In genomic region chr14:71753126-71753830, GRCh38 we compare ENCODE assay signal across 8 cellular contexts.
DNase-seq lines count a peak whose midpoint lies in the region; ATAC-seq and TF ChIP-seq lines count a peak whose summit lies in the region.

No MANE protein-coding gene starts in this region.

- peak overlapping the region; percentile 75 for H2AFZ ChIP-seq in osteoblast (ENCODE audit: low read length)

- no peaks in the 10 kb centered on the region for H3K79me2 ChIP-seq in osteoblast (ENCODE audit: insufficient read depth, low read length)

- no peaks in the 10 kb centered on the region for H4K20me1 ChIP-seq in osteoblast (ENCODE audit: insufficient read depth, low read length)

- H3K27me3 ChIP-seq in gastroesophageal sphincter (no peaks in the 10 kb centered on the region), osteoblast (ENCODE audit: insufficient read depth, low read length) (no peaks in the 10 kb centered on the region), suprapubic skin (no peaks in the 10 kb centered on the region)

- H3K36me3 ChIP-seq in gastroesophageal sphincter (no peaks in the 10 kb centered on the region), osteoblast (ENCODE audit: insufficient read depth, low read length) (no peaks in the 10 kb centered on the region), suprapubic skin (no peaks in the 10 kb centered on the region)

- H3K4me1 ChIP-seq in gastroesophageal sphincter (peaks cover 0 to 14% (median 0%) of the 10 kb centered on the region in 3 donors), osteoblast (ENCODE audit: insufficient read depth, low read length) (peaks cover 10% of the 10 kb centered on the region), suprapubic skin (peaks cover 9% of the 10 kb centered on the region)

- ATAC-seq in gastroesophageal sphincter (peak; percentile 70), HG02852 (IDR thresholded peaks at IDR 0.05; ENCODE audit: unreplicated experiment) (no peak)

- no peak for TF ChIP-seq POLR2A in gastroesophageal sphincter (IDR thresholded peaks at IDR 0.05)
- TF ChIP-seq POLR2A in suprapubic skin (IDR thresholded peaks at IDR 0.05), result no peak

- H3K4me2 ChIP-seq in osteoblast (ENCODE audit: insufficient read depth, low read length), result peak overlapping the region; percentile 80

- H3K4me3 ChIP-seq in gastroesophageal sphincter, result peak overlapping the region in 1 of 2 donors; percentile 16
- peak overlapping the region; percentile 45 for H3K4me3 ChIP-seq in osteoblast (ENCODE audit: insufficient read depth, low read length)
- no peak overlapping the region for H3K4me3 ChIP-seq in suprapubic skin

- peak; percentile 94 for DNase-seq in ELR (ENCODE audit: low read depth)
- DNase-seq in MV-4-11 (lab: John Stamatoyannopoulos, UW), result peak; percentile 38
- DNase-seq in SHP77 treated with DMSO at 0.1 percent for 48 hours (lab: John Stamatoyannopoulos, UW), result peak; percentile 71
- DNase-seq in activated gamma-delta T cell treated with anti-CD3 and anti-CD28 coated beads, Interleukin-2, amount 50 U/mL, for 16 hours (ENCODE audit: low read depth), result peak; percentile 53
- peak; percentile 93 for DNase-seq in osteoblast (ENCODE audit: insufficient read length, low spot score, missing footprints)
- peak; percentile 90 to 93 for DNase-seq in suprapubic skin (ENCODE audit: low spot score in 2 of 2)

- WGBS in gastroesophageal sphincter (ENCODE audit: low coverage in 1 of 2), 2 donors, result 0 to 7% methylated on average over 2 to 6 of the region's 21 CpGs
- 45% methylated on average over 13 of the region's 21 CpGs for WGBS in suprapubic skin

- peak; percentile 86 to 92 (median 90) for TF ChIP-seq CTCF in gastroesophageal sphincter (IDR thresholded peaks at IDR 0.05)
- TF ChIP-seq CTCF in osteoblast (IDR thresholded peaks at IDR 0.05; ENCODE audit: extremely low read depth, low read depth, low read length), result peak; percentile 95
- peak; percentile 84 to 87 for TF ChIP-seq CTCF in suprapubic skin (IDR thresholded peaks at IDR 0.05)

- H3K9me3 ChIP-seq in gastroesophageal sphincter, result peaks cover 0 to 11% (median 0%) of the 10 kb centered on the region in 3 donors
- peaks cover 3% of the 10 kb centered on the region for H3K9me3 ChIP-seq in osteoblast (ENCODE audit: low read depth, low read length)
- peaks cover 4% of the 10 kb centered on the region for H3K9me3 ChIP-seq in suprapubic skin

- no peak overlapping the region for H3K27ac ChIP-seq in gastroesophageal sphincter
- peak overlapping the region; percentile 97 for H3K27ac ChIP-seq in osteoblast (ENCODE audit: low read depth, low read length)
- no peak overlapping the region for H3K27ac ChIP-seq in suprapubic skin

- TF ChIP-seq EP300 in gastroesophageal sphincter (IDR thresholded peaks at IDR 0.05) (no peak), suprapubic skin (IDR thresholded peaks at IDR 0.05) (no peak)

Comparison
In these comparisons a context has a peak if more than half of its experiments do, and no peak if none do; other contexts are left out.
1. DNase-seq: peak in every context shown above with its lines; median percentile 94 in ELR; 93 in osteoblast; 92 in suprapubic skin; 71 in SHP77 treated with DMSO at 0.1 percent for 48 hours; 53 in activated gamma-delta T cell treated with anti-CD3 and anti-CD28 coated beads, Interleukin-2, amount 50 U/mL, for 16 hours; 38 in MV-4-11.